In genomic region chr19:408441-409005, GRCh38 we compare ENCODE assay signal across 11 cellular contexts. TPM values are rescaled to one million over a fixed set of nuclear protein-coding genes. Genes with fewer than 3 reads are reported as not detected.
DNase-seq lines count a peak whose midpoint lies in the region; ATAC-seq, FAIRE-seq and TF ChIP-seq lines count a peak whose summit lies in the region.
"Had no signal": no experiment of that assay in that cellular context is flagged by ENCODE, and none has a peak within 500 bp of the region (broad histone marks: within the 10 kb centered on the region; RNA-seq: fewer than 3 reads in every experiment).

No MANE protein-coding gene starts in this region.

- no peak overlapping the region for H3K27ac Mint-ChIP-seq in astrocyte (ENCODE audit: unreplicated experiment)
- H3K27ac Mint-ChIP-seq: activated naive CD8-positive, alpha-beta T cell had no signal

- no peak overlapping the region for H3K4me3 Mint-ChIP-seq in astrocyte (ENCODE audit: unreplicated experiment)

- H3K9me2 ChIP-seq in Karpas-422 (replicated peaks; ENCODE audit: insufficient read depth, low read length): no peaks in the 10 kb centered on the region

- H2AFZ ChIP-seq in astrocyte (ENCODE audit: low read depth, low read length) (no peak overlapping the region), Karpas-422 (ENCODE audit: low read length) (no peak overlapping the region)

- H3K9me3 ChIP-seq in astrocyte (ENCODE audit: insufficient read depth, low read depth, low read length): no peaks in the 10 kb centered on the region
- H3K9me3 ChIP-seq in left lung: no peaks in the 10 kb centered on the region
- no peaks in the 10 kb centered on the region for H3K9me3 ChIP-seq in tibial artery
- no peaks in the 10 kb centered on the region for H3K9me3 ChIP-seq in Karpas-422 (ENCODE audit: low read length)

- H3K27me3 ChIP-seq in astrocyte (ENCODE audit: insufficient read depth, low read length) (peaks cover 10% of the 10 kb centered on the region), left lung (peaks cover 25 to 83% of the 10 kb centered on the region in 2 donors), tibial artery (peaks cover 0 to 83% of the 10 kb centered on the region in 2 donors), Karpas-422 (ENCODE audit: low read length) (no peaks in the 10 kb centered on the region)

- H3K4me1 Mint-ChIP-seq in astrocyte (ENCODE audit: low read depth, unreplicated experiment): no peaks in the 10 kb centered on the region

- H3K4me1 ChIP-seq in astrocyte (ENCODE audit: insufficient read depth, low read length): peaks cover 3% of the 10 kb centered on the region
- peaks cover 6 to 16% of the 10 kb centered on the region in 2 donors for H3K4me1 ChIP-seq in left lung
- H3K4me1 ChIP-seq in tibial artery: peaks cover 0 to 23% (median 21%) of the 10 kb centered on the region in 4 donors
- no peaks in the 10 kb centered on the region for H3K4me1 ChIP-seq in Karpas-422 (ENCODE audit: low read length)

- H3K36me3 Mint-ChIP-seq in astrocyte (ENCODE audit: low read depth, unreplicated experiment): no peaks in the 10 kb centered on the region
- H3K36me3 Mint-ChIP-seq: activated naive CD8-positive, alpha-beta T cell; CD4-positive, CD25-positive, alpha-beta regulatory T cell had no signal

- no peaks in the 10 kb centered on the region for H3K79me2 ChIP-seq in astrocyte (ENCODE audit: insufficient read depth, low read length)
- no peaks in the 10 kb centered on the region for H3K79me2 ChIP-seq in Karpas-422 (ENCODE audit: low read length)

- H3K4me3 ChIP-seq in astrocyte (ENCODE audit: insufficient read depth, low read depth, low read length) (no peak overlapping the region), left lung (peak overlapping the region; percentile 27 to 36), tibial artery (peak overlapping the region; percentile 33 to 54), Karpas-422 (ENCODE audit: low read length) (no peak overlapping the region)

- no peak overlapping the region for H3K27ac ChIP-seq in astrocyte (ENCODE audit: low read depth, low read length)
- H3K27ac ChIP-seq in left lung: no peak overlapping the region
- no peak overlapping the region for H3K27ac ChIP-seq in tibial artery
- no peak overlapping the region for H3K27ac ChIP-seq in Karpas-422 (ENCODE audit: low read length)

- intact Hi-C loops in left lung (cut with DNase I) (no loop called here), tibial artery (cut with DNase I; ENCODE audit: low total_unique reads) (no loop called here)

- no peak for FAIRE-seq in astrocyte (lab: Jason Lieb, UNC)
- FAIRE-seq: frontal cortex had no signal

- DNase-seq in NCI-H82 (lab: John Stamatoyannopoulos, UW): peak; percentile 31
- DNase-seq in NCI-H82 treated with DMSO at 0.1 percent for 48 hours (lab: John Stamatoyannopoulos, UW; ENCODE audit: unreplicated experiment): no peak
- no peak for DNase-seq in astrocyte (ENCODE audit: low read depth)
- peak; percentile 27 to 74 for DNase-seq in left lung
- peak in 1 of 2 donors; percentile 62 for DNase-seq in tibial artery
- no peak for DNase-seq in Karpas-422
- DNase-seq: CD4-positive, CD25-positive, alpha-beta regulatory T cell had no signal

- H3K27me3 Mint-ChIP-seq in astrocyte (ENCODE audit: low read depth, unreplicated experiment): peaks cover 6% of the 10 kb centered on the region

- H3K4me2 ChIP-seq in astrocyte (ENCODE audit: low read length): peak overlapping the region; percentile 64
- no peak overlapping the region for H3K4me2 ChIP-seq in Karpas-422 (ENCODE audit: low read depth, low read length, poor library complexity, severe bottlenecking)

- H3K9ac ChIP-seq in astrocyte (ENCODE audit: low read length): no peak overlapping the region
- no peak overlapping the region for H3K9ac ChIP-seq in Karpas-422 (ENCODE audit: low read length)

- H4K20me1 ChIP-seq in astrocyte (ENCODE audit: insufficient read depth, low read length) (no peaks in the 10 kb centered on the region), Karpas-422 (ENCODE audit: insufficient read depth, low read depth, low read length) (no peaks in the 10 kb centered on the region)

- ATAC-seq in left lung (no peak), GM18873 (IDR thresholded peaks at IDR 0.05; ENCODE audit: low FRiP score, unreplicated experiment) (no peak), HG03175 (IDR thresholded peaks at IDR 0.05; ENCODE audit: unreplicated experiment) (no peak)

- no peak for TF ChIP-seq CTCF in astrocyte (IDR thresholded peaks at IDR 0.05; ENCODE audit: insufficient read depth, low read depth, low read length)
- TF ChIP-seq CTCF in left lung (IDR thresholded peaks at IDR 0.05): no peak
- no peak for TF ChIP-seq CTCF in tibial artery (IDR thresholded peaks at IDR 0.05)

- H3K36me3 ChIP-seq in astrocyte (ENCODE audit: insufficient read depth, low read length): no peaks in the 10 kb centered on the region
- no peaks in the 10 kb centered on the region for H3K36me3 ChIP-seq in left lung
- H3K36me3 ChIP-seq in tibial artery: no peaks in the 10 kb centered on the region
- H3K36me3 ChIP-seq in Karpas-422 (ENCODE audit: insufficient read depth, low read length): no peaks in the 10 kb centered on the region

- H3K9me3 Mint-ChIP-seq in astrocyte (ENCODE audit: unreplicated experiment): peaks cover 2% of the 10 kb centered on the region

RNA-seq across cellular contexts. Expression of gene C2CD4C, which starts 0.4 kb away (rescaled TPM):
- 2.9 and 3.4 TPM in 2 replicates for total RNA-seq in astrocyte
- 1 to 10 TPM; 1.1 to 2.4 TPM for total RNA-seq in left lung
- total RNA-seq in Karpas-422 (2014; rRNA removed; shearing (Covaris generic); ENCODE audit: low replicate concordance): not detected in 2 replicates
- total RNA-seq: CD4-positive, CD25-positive, alpha-beta regulatory T cell had no signal

RNA-seq across cellular contexts. Expression of gene SHC2, which starts 52.3 kb away (rescaled TPM):
- 27.5 and 29.7 TPM in 2 replicates for total RNA-seq in astrocyte
- total RNA-seq in left lung: 10 to 100 TPM; 16.8 to 34.5 TPM
- not detected in 2 replicates for total RNA-seq in Karpas-422 (2014; rRNA removed; shearing (Covaris generic); ENCODE audit: low replicate concordance)
- total RNA-seq: CD4-positive, CD25-positive, alpha-beta regulatory T cell had no signal

Comparison
In these comparisons a context has a peak if more than half of its experiments do, and no peak if none do; other contexts are left out.
1. DNase-seq: peak in NCI-H82 (single experiment) and left lung (2 of 2); none in NCI-H82 treated with DMSO at 0.1 percent for 48 hours (single experiment), astrocyte (single experiment) and Karpas-422 (single experiment).
2. H3K4me3 ChIP-seq: peak in left lung (2 of 2) and tibial artery (2 of 2); none in astrocyte (single experiment) and Karpas-422 (single experiment).
3. RNA of gene SHC2, which starts 52.3 kb away (total RNA-seq): 16.8 to 34.5 TPM in left lung and 27.5 to 29.7 TPM in astrocyte; not detected in Karpas-422; every median in the first group is over 10 times any median in the second.